In genomic region chr12:1607940-1608782, GRCh38 we compare ENCODE assay signal across 13 cellular contexts. TPM values are rescaled to one million over a fixed set of nuclear protein-coding genes. Genes with fewer than 3 reads are reported as not detected.
DNase-seq lines count a peak whose midpoint lies in the region; ATAC-seq and TF ChIP-seq lines count a peak whose summit lies in the region.
"Had no signal": no experiment of that assay in that cellular context is flagged by ENCODE, and none has a peak within 500 bp of the region (broad histone marks: within the 10 kb centered on the region; RNA-seq: fewer than 3 reads in every experiment).

No MANE protein-coding gene starts in this region.

- TF ChIP-seq EP300 in transverse colon (IDR thresholded peaks at IDR 0.05; ENCODE audit: low read depth): no peak

- H3K27me3 ChIP-seq in heart right ventricle (no peaks in the 10 kb centered on the region), SJCRH30 (no peaks in the 10 kb centered on the region), transverse colon (no peaks in the 10 kb centered on the region)
- H3K27me3 ChIP-seq: upper lobe of right lung had no signal

- in situ Hi-C loops in transverse colon (cut with MboI; ENCODE audit: low pct_ligation_motif_present in 1 of 4, low pct_unique_long_range_greater_than_20kb in 1 of 4, low sequenced_read_pairs in 3 of 4): loop anchor here in 1 of 4 donors (10.0 kb wide), 1 partner anchor 493 kb away; no protein-coding TSS in a partner anchor

- ATAC-seq in heart right ventricle (no peak), left ventricle myocardium superior (no peak), left lobe of liver (no peak), HG03565 (IDR thresholded peaks at IDR 0.05; ENCODE audit: unreplicated experiment) (no peak)
- ATAC-seq: upper lobe of right lung had no signal

- no peaks in the 10 kb centered on the region for H3K36me3 ChIP-seq in heart right ventricle
- no peaks in the 10 kb centered on the region for H3K36me3 ChIP-seq in SJCRH30
- no peaks in the 10 kb centered on the region for H3K36me3 ChIP-seq in transverse colon
- H3K36me3 ChIP-seq: upper lobe of right lung had no signal

- peak overlapping the region in 6 of 10 donors; percentile 16 to 65 (median 42) for H3K27ac ChIP-seq in heart right ventricle
- H3K27ac ChIP-seq in SJCRH30: peak overlapping the region; percentile 96
- H3K27ac ChIP-seq in transverse colon: peak overlapping the region in 3 of 4 donors; percentile 16 to 23 (median 18)
- H3K27ac ChIP-seq: upper lobe of right lung had no signal

- WGBS in heart right ventricle, 2 donors: 87 to 90% methylated on average over 3 of the region's 3 CpGs
- WGBS in transverse colon (ENCODE audit: low coverage in 1 of 2), 2 donors: 71 to 92% methylated on average over 3 of the region's 3 CpGs

- no peak for TF ChIP-seq POLR2A in transverse colon (IDR thresholded peaks at IDR 0.05)

- no peak overlapping the region for H3K4me3 ChIP-seq in heart right ventricle
- H3K4me3 ChIP-seq in SJCRH30: peak overlapping the region; percentile 8; the same call in 1 of the 2 replicates
- H3K4me3 ChIP-seq in fibroblast of the aortic adventitia (ENCODE audit: low read depth, low read length): no peak overlapping the region
- no peak overlapping the region for H3K4me3 ChIP-seq in transverse colon
- H3K4me3 ChIP-seq: upper lobe of right lung had no signal

- H3K4me1 ChIP-seq in heart right ventricle (peaks cover 6 to 56% (median 31%) of the 10 kb centered on the region in 9 donors), SJCRH30 (peaks cover 59% of the 10 kb centered on the region), transverse colon (peaks cover 10 to 37% (median 14%) of the 10 kb centered on the region in 4 donors)

- intact Hi-C loops in heart right ventricle (cut with DNase I) (no loop called here), left ventricle myocardium superior (cut with micrococcal nuclease) (no loop called here), transverse colon (cut with DNase I; ENCODE audit: low total_unique reads) (no loop called here)

- no peaks in the 10 kb centered on the region for H3K9me3 ChIP-seq in heart right ventricle
- H3K9me3 ChIP-seq in SJCRH30 (replicated peaks): no peaks in the 10 kb centered on the region
- H3K9me3 ChIP-seq in transverse colon: no peaks in the 10 kb centered on the region
- H3K9me3 ChIP-seq: upper lobe of right lung had no signal

- DNase-seq in heart right ventricle (no peak), left ventricle myocardium superior (no peak), SJCRH30 (peak; percentile 63 to 88), fibroblast of the aortic adventitia (ENCODE audit: low read depth) (peak; percentile 84), transverse colon (no peak), left lobe of liver (ENCODE audit: low spot score) (no peak)
- DNase-seq in activated naive CD4-positive, alpha-beta T cell (lab: John Stamatoyannopoulos, UW): no peak
- DNase-seq: activated CD8-positive, alpha-beta memory T cell treated with anti-CD3 and anti-CD28 coated beads, Interleukin-2, amount 50 U/mL, for 4 hours; NCI-H146; NCI-H82; stimulated activated CD4-positive, alpha-beta T cell treated with anti-CD3 and anti-CD28 coated beads, Interleukin-12 subunit alpha, Interleukin-12 subunit beta, amount 100 ng/mL, for 4 hours; upper lobe of right lung had no signal

- TF ChIP-seq CTCF in heart right ventricle (IDR thresholded peaks at IDR 0.05) (no peak), fibroblast of the aortic adventitia (IDR thresholded peaks at IDR 0.05; ENCODE audit: insufficient read depth, low read length) (no peak), transverse colon (IDR thresholded peaks at IDR 0.05) (no peak)

RNA-seq across cellular contexts. Expression of gene FBXL14, which starts 13.8 kb away (rescaled TPM):
- total RNA-seq in heart right ventricle (1 to 10 TPM; 4.8 to 8.4 (median 7.0) TPM), left ventricle myocardium superior (7.7 TPM), fibroblast of the aortic adventitia (ENCODE audit: low replicate concordance) (1.1 and 11.2 TPM in 2 replicates), transverse colon (10 to 100 TPM; 15.5 to 44.4 (median 28.0) TPM), left lobe of liver (7.3 TPM)
- polyA plus RNA-seq in heart right ventricle: 1 to 10 TPM; 1.5 to 4.4 TPM
- total RNA-seq in SJCRH30 (2014; rRNA removed; shearing (Covaris generic)): 15.0 and 16.3 TPM in 2 replicates

RNA-seq across cellular contexts. Expression of gene WNT5B, which starts 20.9 kb away (rescaled TPM):
- total RNA-seq in heart right ventricle (1 to 10 TPM in 5 of 10 donors, under 1 TPM in 5; 0.34 to 2.5 (median 1.2) TPM), left ventricle myocardium superior (2.4 TPM), fibroblast of the aortic adventitia (ENCODE audit: low replicate concordance) (3.1 and 16.6 TPM in 2 replicates), transverse colon (1 to 10 TPM in 2 of 4 donors, under 1 TPM in 1, not detected in 1; 0.80 to 3.5 (median 3.5) TPM), left lobe of liver (4.2 TPM)
- polyA plus RNA-seq in heart right ventricle: 1 to 10 TPM; 1.6 to 2.4 TPM
- total RNA-seq in SJCRH30 (2014; rRNA removed; shearing (Covaris generic)): 50.2 and 51.8 TPM in 2 replicates

Comparison
In these comparisons a context has a peak if more than half of its experiments do, and no peak if none do; other contexts are left out.
1. DNase-seq: peak in SJCRH30 (2 of 2) and fibroblast of the aortic adventitia (single experiment); none in heart right ventricle (0 of 2), left ventricle myocardium superior (single experiment), transverse colon (single experiment), left lobe of liver (single experiment) and activated naive CD4-positive, alpha-beta T cell (0 of 4).
2. H3K27ac ChIP-seq: peak in every context shown above with its lines; median percentile 96 in SJCRH30; 42 in heart right ventricle; 18 in transverse colon.